23 cellular contexts compared by ENCODE assay signal in the genomic region with DNA sequence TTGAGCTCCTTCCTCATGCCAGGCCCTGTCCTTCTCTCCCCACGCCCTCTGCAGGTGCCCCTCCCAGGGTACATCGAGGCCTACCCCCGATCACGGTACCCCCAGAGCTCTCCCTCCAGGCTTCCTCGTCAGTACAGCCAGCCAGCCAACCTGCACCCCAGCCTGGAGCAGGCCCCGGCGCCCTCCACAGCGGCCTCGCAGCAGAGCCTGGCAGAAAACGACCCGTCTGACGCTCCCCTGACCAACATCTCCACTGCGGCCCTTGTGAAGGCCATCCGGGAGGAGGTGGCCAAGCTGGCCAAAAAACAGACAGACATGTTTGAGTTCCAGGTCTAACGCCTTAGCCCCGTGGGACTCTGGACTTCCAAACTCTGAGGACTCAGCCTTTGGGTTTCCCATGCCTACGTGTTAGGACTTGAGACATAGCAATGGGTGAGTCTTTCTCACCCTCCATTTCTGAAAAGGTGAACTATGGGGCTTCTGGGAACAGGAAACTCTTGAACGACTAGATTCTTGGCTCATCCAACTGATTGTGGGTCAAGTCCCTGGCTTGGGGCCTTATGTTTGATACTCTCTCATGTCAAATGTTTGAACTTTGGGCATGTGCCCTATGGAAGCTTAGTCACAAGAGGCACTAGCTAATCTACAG. TPM values are rescaled to one million over a fixed set of nuclear protein-coding genes. Genes with fewer than 3 reads are reported as not detected.
"Had no signal": no experiment of that assay in that cellular context is flagged by ENCODE, and none has a peak within 500 bp of the region (broad histone marks: within the 10 kb centered on the region; RNA-seq: fewer than 3 reads in every experiment).

No MANE protein-coding gene starts in this region.

- DNase-seq: activated CD4-positive, alpha-beta memory T cell treated with anti-CD3 and anti-CD28 coated beads for 36 hours; activated CD4-positive, alpha-beta T cell treated with anti-CD3 and anti-CD28 coated beads for 1 hour; activated CD8-positive, alpha-beta memory T cell treated with anti-CD3 and anti-CD28 coated beads, Interleukin-2, amount 50 U/mL, for 4 hours; activated gamma-delta T cell treated with Interleukin-2 at 50 U/mL for 16 hours; activated naive CD8-positive, alpha-beta T cell treated with anti-CD3 and anti-CD28 coated beads, Interleukin-2, amount 10 ng/mL, durations not matched to agents 7 days and 5 days; activated T-cell treated with anti-CD3 and anti-CD28 coated beads, Interleukin-2, amount 50 U/mL, for 72 hours; aorta; hippocampal formation; immature natural killer cell; left colon; naive thymus-derived CD4-positive, alpha-beta T cell; nucleus accumbens; sigmoid colon; stimulated activated CD4-positive, alpha-beta T cell treated with anti-CD3 and anti-CD28 coated beads, Interleukin-12 subunit alpha, Interleukin-12 subunit beta, amount 100 ng/mL, for 4 hours; stimulated activated CD4-positive, alpha-beta T cell treated with anti-CD3 and anti-CD28 coated beads, Interleukin-2, amount 100 ng/mL, for 48 hours; stimulated activated naive CD8-positive, alpha-beta T cell treated with anti-CD3 and anti-CD28 coated beads, Interleukin-15, Interleukin-2, amounts not matched to agents 100 U/mL and 50 U/mL, for 24 hours; SW 1271; upper lobe of right lung had no signal

- H3K4me1 Mint-ChIP-seq: immature natural killer cell had no signal

- H3K27me3 ChIP-seq: sigmoid colon, upper lobe of right lung had no signal

- H3K27ac Mint-ChIP-seq: activated CD4-positive, alpha-beta memory T cell treated with anti-CD3 and anti-CD28 coated beads for 36 hours; activated naive CD8-positive, alpha-beta T cell treated with anti-CD3 and anti-CD28 coated beads, Interleukin-2, amount 10 ng/mL, durations not matched to agents 7 days and 5 days; activated T-cell treated with anti-CD3 and anti-CD28 coated beads, Interleukin-2, amount 50 U/mL, for 72 hours; immature natural killer cell; naive thymus-derived CD4-positive, alpha-beta T cell had no signal

- H3K36me3 ChIP-seq: prostate gland, sigmoid colon, upper lobe of right lung had no signal

- H3K4me1 ChIP-seq: prostate gland, sigmoid colon, upper lobe of right lung had no signal

- H3K9me3 Mint-ChIP-seq: activated CD4-positive, alpha-beta memory T cell treated with anti-CD3 and anti-CD28 coated beads for 36 hours; activated naive CD8-positive, alpha-beta T cell treated with anti-CD3 and anti-CD28 coated beads, Interleukin-2, amount 10 ng/mL, durations not matched to agents 7 days and 5 days; activated T-cell treated with anti-CD3 and anti-CD28 coated beads, Interleukin-2, amount 50 U/mL, for 72 hours; immature natural killer cell; naive thymus-derived CD4-positive, alpha-beta T cell had no signal

- H3K4me3 Mint-ChIP-seq: activated CD4-positive, alpha-beta memory T cell treated with anti-CD3 and anti-CD28 coated beads for 36 hours; activated naive CD8-positive, alpha-beta T cell treated with anti-CD3 and anti-CD28 coated beads, Interleukin-2, amount 10 ng/mL, durations not matched to agents 7 days and 5 days; activated T-cell treated with anti-CD3 and anti-CD28 coated beads, Interleukin-2, amount 50 U/mL, for 72 hours; immature natural killer cell; naive thymus-derived CD4-positive, alpha-beta T cell had no signal

- ATAC-seq: activated T-cell treated with anti-CD3 and anti-CD28 coated beads, Interleukin-2, amount 50 U/mL, for 72 hours; left colon; naive thymus-derived CD4-positive, alpha-beta T cell; stimulated activated naive CD8-positive, alpha-beta T cell treated with anti-CD3 and anti-CD28 coated beads, Interleukin-15, Interleukin-2, amounts not matched to agents 100 U/mL and 50 U/mL, for 24 hours; upper lobe of right lung had no signal

- H3K4me3 ChIP-seq: lung, prostate gland, sigmoid colon, upper lobe of right lung had no signal

- H3K9me3 ChIP-seq: prostate gland, sigmoid colon, upper lobe of right lung had no signal

- H3K27ac ChIP-seq: prostate gland, sigmoid colon, upper lobe of right lung had no signal

- FAIRE-seq: colon had no signal

- H3K36me3 Mint-ChIP-seq: activated CD4-positive, alpha-beta memory T cell treated with anti-CD3 and anti-CD28 coated beads for 36 hours; activated naive CD8-positive, alpha-beta T cell treated with anti-CD3 and anti-CD28 coated beads, Interleukin-2, amount 10 ng/mL, durations not matched to agents 7 days and 5 days; immature natural killer cell had no signal

RNA-seq across cellular contexts. Expression of a gene that starts 32.7 kb away (rescaled TPM):
- total RNA-seq: activated CD4-positive, alpha-beta memory T cell treated with anti-CD3 and anti-CD28 coated beads for 36 hours; activated T-cell treated with anti-CD3 and anti-CD28 coated beads, Interleukin-2, amount 50 U/mL, for 72 hours; left colon; mononuclear cell; naive thymus-derived CD4-positive, alpha-beta T cell; prostate gland; sigmoid colon; temporal lobe had no signal
- polyA plus RNA-seq: aorta; immature natural killer cell; naive thymus-derived CD4-positive, alpha-beta T cell; sigmoid colon had no signal
